Comparison of ENCODE assay signal across 18 cellular contexts in genomic region chr3:47310391-47310790, GRCh38.
"Had no signal": no experiment of that assay in that cellular context is flagged by ENCODE, and none has a peak within 500 bp of the region (broad histone marks: within the 10 kb centered on the region; RNA-seq: fewer than 3 reads in every experiment).

No MANE protein-coding gene starts in this region.

- H3K4me3 ChIP-seq: coronary artery, esophagus muscularis mucosa, SJSA1, spleen, upper lobe of left lung had no signal

- H3K9me3 Mint-ChIP-seq: activated naive CD8-positive, alpha-beta T cell treated with anti-CD3 and anti-CD28 coated beads for 36 hours; activated T-helper 1 cell treated with anti-CD3 and anti-CD28 coated beads, Interleukin-12 subunit alpha, Interleukin-12 subunit beta, Interleukin-2, Interleukin-4 antibody, amounts not matched to agents 30 ng/mL and 10 ng/mL and 1 ng/mL, durations not matched to agents 14 hours and 24 hours and 36 hours; immature natural killer cell; natural killer cell had no signal

- H3K27me3 Mint-ChIP-seq: activated naive CD8-positive, alpha-beta T cell treated with anti-CD3 and anti-CD28 coated beads for 36 hours had no signal

- H3K4me1 ChIP-seq: SJSA1 had no signal

- H3K27ac ChIP-seq: brain microvascular endothelial cell, coronary artery, esophagus muscularis mucosa, parathyroid adenoma, SJSA1, spleen, upper lobe of left lung had no signal

- H3K36me3 ChIP-seq: brain microvascular endothelial cell, SJSA1 had no signal

- DNase-seq: activated CD4-positive, alpha-beta T cell treated with anti-CD3 and anti-CD28 coated beads, Interleukin-2, amount 50 U/mL, for 4 hours; activated naive CD4-positive, alpha-beta T cell; activated naive CD8-positive, alpha-beta T cell treated with anti-CD3 and anti-CD28 coated beads for 36 hours; activated T-cell treated with anti-CD3 and anti-CD28 coated beads for 4 hours; brain microvascular endothelial cell; immature natural killer cell; left ventricle myocardium superior; mesendoderm; natural killer cell; spleen; stimulated activated naive CD4-positive, alpha-beta T cell treated with Interleukin-2 at 50 U/mL for 16 hours; T-helper 2 cell had no signal

- H3K4me3 Mint-ChIP-seq: activated naive CD8-positive, alpha-beta T cell treated with anti-CD3 and anti-CD28 coated beads for 36 hours; activated T-helper 1 cell treated with anti-CD3 and anti-CD28 coated beads, Interleukin-12 subunit alpha, Interleukin-12 subunit beta, Interleukin-2, Interleukin-4 antibody, amounts not matched to agents 30 ng/mL and 10 ng/mL and 1 ng/mL, durations not matched to agents 14 hours and 24 hours and 36 hours; immature natural killer cell; natural killer cell had no signal

- H3K36me3 Mint-ChIP-seq: natural killer cell had no signal

- H3K27me3 ChIP-seq: brain microvascular endothelial cell, esophagus muscularis mucosa, SJSA1, spleen, upper lobe of left lung had no signal

- ATAC-seq: left ventricle myocardium superior, natural killer cell had no signal

- H3K9me3 ChIP-seq: esophagus muscularis mucosa, SJSA1, spleen, upper lobe of left lung had no signal

- H3K27ac Mint-ChIP-seq: activated naive CD8-positive, alpha-beta T cell treated with anti-CD3 and anti-CD28 coated beads for 36 hours; natural killer cell had no signal
